In genomic region chr17:79838541-79839274, GRCh38 we compare ENCODE assay signal across 1 cellular context.
A peak's percentile ranks its signal among the peaks of the same experiment; 100 is the strongest.
TF ChIP-seq lines count a peak whose summit lies in the region.

No MANE protein-coding gene starts in this region.

TF ChIP-seq in K562, 482 proteins besides CTCF, POLR2A, EP300 and RAD21 (continued from another document):
- no peak for TF ChIP-seq SREBF1 (IDR thresholded peaks at IDR 0.05; ENCODE audit: borderline replicate concordance, low read depth, low read length)
- peak; percentile 23; the same call in 1 of the 2 replicates for TF ChIP-seq POLR2G (IDR thresholded peaks at IDR 0.05; ENCODE audit: low read depth, low read length)
- TF ChIP-seq NFRKB (IDR thresholded peaks at IDR 0.05; ENCODE audit: low read depth): peak; percentile 78
- no peak for TF ChIP-seq NELFE (IDR thresholded peaks at IDR 0.05; ENCODE audit: insufficient read depth, insufficient read length)
- no peak for TF ChIP-seq ZNF830 (CRISPR knock-in tag; IDR thresholded peaks at IDR 0.05)
- no peak for TF ChIP-seq ZNF77 (CRISPR knock-in tag; IDR thresholded peaks at IDR 0.05)
- TF ChIP-seq HMG20B (CRISPR knock-in tag; IDR thresholded peaks at IDR 0.05): no peak
- no peak for TF ChIP-seq ZNF212 (CRISPR knock-in tag; IDR thresholded peaks at IDR 0.05)
- peak; percentile 82 for TF ChIP-seq CHD1 (IDR thresholded peaks at IDR 0.05; ENCODE audit: low read length)
- peak; percentile 30 for TF ChIP-seq CEBPB (tag; IDR thresholded peaks at IDR 0.05)
- TF ChIP-seq BACH1 (tag; IDR thresholded peaks at IDR 0.05): no peak
- no peak for TF ChIP-seq USF2 (CRISPR knock-in tag; IDR thresholded peaks at IDR 0.05)
- TF ChIP-seq TAF9B (IDR thresholded peaks at IDR 0.05; ENCODE audit: partially characterized antibody): no peak
- TF ChIP-seq ZNF239 (CRISPR knock-in tag; IDR thresholded peaks at IDR 0.05): no peak
- TF ChIP-seq EZH2 (IDR thresholded peaks at IDR 0.05; ENCODE audit: borderline replicate concordance, low read depth, low read length): no peak
- no peak for TF ChIP-seq NR0B1 (IDR thresholded peaks at IDR 0.05; ENCODE audit: partially characterized antibody)
- no peak for TF ChIP-seq KAT8 (IDR thresholded peaks at IDR 0.05; ENCODE audit: low read depth)
- TF ChIP-seq IRF2 (CRISPR knock-in tag; IDR thresholded peaks at IDR 0.05): no peak
- TF ChIP-seq SMARCC2 (IDR thresholded peaks at IDR 0.05; ENCODE audit: low read depth): no peak
- no peak for TF ChIP-seq CXXC5 (CRISPR knock-in tag; IDR thresholded peaks at IDR 0.05)
- TF ChIP-seq CHD2 (IDR thresholded peaks at IDR 0.05; ENCODE audit: low read depth, low read length): no peak
- no peak for TF ChIP-seq ATF7 (IDR thresholded peaks at IDR 0.05)
- TF ChIP-seq HNRNPK (IDR thresholded peaks at IDR 0.05; ENCODE audit: low read depth, low read length, poor library complexity, severe bottlenecking): no peak
- no peak for TF ChIP-seq ZNF217 (CRISPR knock-in tag; IDR thresholded peaks at IDR 0.05)
- TF ChIP-seq PURB (CRISPR knock-in tag; IDR thresholded peaks at IDR 0.05; ENCODE audit: low read depth): no peak
- TF ChIP-seq CSDE1 (IDR thresholded peaks at IDR 0.05): no peak
